8 cellular contexts compared by ENCODE assay signal in genomic region chr3:30319713-30320112, GRCh38.
A peak's percentile ranks its signal among the peaks of the same experiment; 100 is the strongest.
DNase-seq lines count a peak whose midpoint lies in the region; ATAC-seq and TF ChIP-seq lines count a peak whose summit lies in the region.

No MANE protein-coding gene starts in this region.

- no peak for DNase-seq in AG04450 (ENCODE audit: low read depth, low spot score)
- DNase-seq in brain microvascular endothelial cell = peak; percentile 49
- DNase-seq in left lung = no peak
- DNase-seq in tibial artery = no peak
- DNase-seq in occipital lobe (lab: John Stamatoyannopoulos, UW) = no peak

- peak; percentile 79 for ATAC-seq in GM18502 (IDR thresholded peaks at IDR 0.05; ENCODE audit: poor library complexity, unreplicated experiment)
- ATAC-seq in HG03432 (IDR thresholded peaks at IDR 0.05; ENCODE audit: unreplicated experiment) = peak; percentile 72
- ATAC-seq in SK-N-SH treated with all-trans-retinoic acid at 6 μM for 48 hours = peak; percentile 83
- ATAC-seq in left lung = peak; percentile 69

- H3K9me3 ChIP-seq in AG04450 (ENCODE audit: control insufficient read depth, insufficient read depth, low read length) = no peaks in the 10 kb centered on the region
- H3K9me3 ChIP-seq in left lung = peaks cover 0 to 7% of the 10 kb centered on the region in 2 donors
- peaks cover 0 to 3% (median 3%) of the 10 kb centered on the region in 3 donors for H3K9me3 ChIP-seq in tibial artery

- in situ Hi-C loops in brain microvascular endothelial cell (cut with HindIII; ENCODE audit: low pct_ligation_motif_present, low sequenced_read_pairs) = no loop called here

- H3K4me3 ChIP-seq in AG04450 (ENCODE audit: low read depth, low read length) = no peak overlapping the region
- H3K4me3 ChIP-seq in brain microvascular endothelial cell (ENCODE audit: low read depth, low read length) = no peak overlapping the region
- no peak overlapping the region for H3K4me3 ChIP-seq in left lung
- no peak overlapping the region for H3K4me3 ChIP-seq in tibial artery

- intact Hi-C loops in left lung (cut with DNase I) (no loop called here), tibial artery (cut with DNase I; ENCODE audit: low total_unique reads) (no loop called here)

- peak; percentile 49 for TF ChIP-seq CTCF in AG04450 (IDR thresholded peaks at IDR 0.05; ENCODE audit: low read depth, low read length)
- TF ChIP-seq CTCF in brain microvascular endothelial cell (IDR thresholded peaks at IDR 0.05; ENCODE audit: low read depth, low read length, missing control alignments) = peak; percentile 72
- TF ChIP-seq CTCF in left lung (IDR thresholded peaks at IDR 0.05) = peak; percentile 21 to 34
- peak; percentile 27 to 28 for TF ChIP-seq CTCF in tibial artery (IDR thresholded peaks at IDR 0.05)

- H3K4me1 ChIP-seq in left lung (no peaks in the 10 kb centered on the region), tibial artery (peaks cover 0 to 9% (median 0%) of the 10 kb centered on the region in 4 donors)

- no peaks in the 10 kb centered on the region for H3K36me3 ChIP-seq in brain microvascular endothelial cell (replicated peaks)
- H3K36me3 ChIP-seq in left lung = no peaks in the 10 kb centered on the region
- no peaks in the 10 kb centered on the region for H3K36me3 ChIP-seq in tibial artery

- H3K27ac ChIP-seq in AG04450 (ENCODE audit: low read depth, low read length) (no peak overlapping the region), brain microvascular endothelial cell (no peak overlapping the region), left lung (no peak overlapping the region), tibial artery (no peak overlapping the region)

- CTCF ChIA-PET in AG04450 (lab: Charles Lee) = interaction anchor here (0.6 to 1.5 kb wide), 10 partner anchors 8 to 374 kb away, joined by 3 to 7 read pairs (median 3); no protein-coding TSS in a partner anchor

- H3K27me3 ChIP-seq in AG04450 (ENCODE audit: control insufficient read depth, insufficient read depth, low read length) = no peaks in the 10 kb centered on the region
- H3K27me3 ChIP-seq in brain microvascular endothelial cell (replicated peaks) = no peaks in the 10 kb centered on the region
- no peaks in the 10 kb centered on the region for H3K27me3 ChIP-seq in left lung
- H3K27me3 ChIP-seq in tibial artery = no peaks in the 10 kb centered on the region

- POLR2A ChIA-PET in AG04450 (lab: Yijun Ruan, JAX) = interaction anchor here (0.6 kb wide), 2 partner anchors 15 to 76 kb away, joined by 3 to 4 read pairs; no protein-coding TSS in a partner anchor

TF ChIP-seq in SK-N-SH treated with all-trans-retinoic acid at 6 μM for 48 hours, 23 proteins besides CTCF, POLR2A, EP300 and RAD21:
- TF ChIP-seq CSDC2 (CRISPR knock-in tag; IDR thresholded peaks at IDR 0.05) = no peak
- no peak for TF ChIP-seq CSRNP3 (CRISPR knock-in tag; IDR thresholded peaks at IDR 0.05)
- no peak for TF ChIP-seq ZNF70 (CRISPR knock-in tag; IDR thresholded peaks at IDR 0.05)
- TF ChIP-seq ESRRG (CRISPR knock-in tag; IDR thresholded peaks at IDR 0.05) = no peak
- no peak for TF ChIP-seq ZNF565 (CRISPR knock-in tag; conservative IDR thresholded peaks at IDR 0.05; ENCODE audit: low read depth)
- TF ChIP-seq SNAI2 (CRISPR knock-in tag; IDR thresholded peaks at IDR 0.05) = no peak
- TF ChIP-seq ZC3H10 (CRISPR knock-in tag; IDR thresholded peaks at IDR 0.05) = no peak
- TF ChIP-seq ZNF8 (CRISPR knock-in tag; IDR thresholded peaks at IDR 0.05) = no peak
- no peak for TF ChIP-seq OSR1 (CRISPR knock-in tag; IDR thresholded peaks at IDR 0.05)
- TF ChIP-seq, protein P1, sequence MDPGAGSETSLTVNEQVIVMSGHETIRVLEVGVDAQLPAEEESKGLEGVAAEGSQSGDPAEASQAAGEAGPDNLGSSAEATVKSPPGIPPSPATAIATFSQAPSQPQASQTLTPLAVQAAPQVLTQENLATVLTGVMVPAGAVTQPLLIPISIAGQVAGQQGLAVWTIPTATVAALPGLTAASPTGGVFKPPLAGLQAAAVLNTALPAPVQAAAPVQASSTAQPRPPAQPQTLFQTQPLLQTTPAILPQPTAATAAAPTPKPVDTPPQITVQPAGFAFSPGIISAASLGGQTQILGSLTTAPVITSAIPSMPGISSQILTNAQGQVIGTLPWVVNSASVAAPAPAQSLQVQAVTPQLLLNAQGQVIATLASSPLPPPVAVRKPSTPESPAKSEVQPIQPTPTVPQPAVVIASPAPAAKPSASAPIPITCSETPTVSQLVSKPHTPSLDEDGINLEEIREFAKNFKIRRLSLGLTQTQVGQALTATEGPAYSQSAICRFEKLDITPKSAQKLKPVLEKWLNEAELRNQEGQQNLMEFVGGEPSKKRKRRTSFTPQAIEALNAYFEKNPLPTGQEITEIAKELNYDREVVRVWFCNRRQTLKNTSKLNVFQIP (CRISPR knock-in tag; IDR thresholded peaks at IDR 0.05; ENCODE audit: borderline replicate concordance, low read depth) = no peak
- no peak for TF ChIP-seq PATZ1 (CRISPR knock-in tag; IDR thresholded peaks at IDR 0.05; ENCODE audit: borderline replicate concordance)
- no peak for TF ChIP-seq RARB (CRISPR knock-in tag; IDR thresholded peaks at IDR 0.05)
- no peak for TF ChIP-seq ISL1 (CRISPR knock-in tag; IDR thresholded peaks at IDR 0.05)
- TF ChIP-seq ARNTL (CRISPR knock-in tag; IDR thresholded peaks at IDR 0.05; ENCODE audit: borderline replicate concordance, low read depth) = no peak
- no peak for TF ChIP-seq ZFP3 (CRISPR knock-in tag; IDR thresholded peaks at IDR 0.05)
- TF ChIP-seq GLIS3 (CRISPR knock-in tag; IDR thresholded peaks at IDR 0.05) = no peak
- TF ChIP-seq PPARA (CRISPR knock-in tag; IDR thresholded peaks at IDR 0.05; ENCODE audit: borderline replicate concordance) = no peak
- no peak for TF ChIP-seq BACH2 (CRISPR knock-in tag; IDR thresholded peaks at IDR 0.05; ENCODE audit: borderline replicate concordance)
- no peak for TF ChIP-seq TCF4 (CRISPR knock-in tag; IDR thresholded peaks at IDR 0.05; ENCODE audit: borderline replicate concordance)
